In the genomic region with DNA sequence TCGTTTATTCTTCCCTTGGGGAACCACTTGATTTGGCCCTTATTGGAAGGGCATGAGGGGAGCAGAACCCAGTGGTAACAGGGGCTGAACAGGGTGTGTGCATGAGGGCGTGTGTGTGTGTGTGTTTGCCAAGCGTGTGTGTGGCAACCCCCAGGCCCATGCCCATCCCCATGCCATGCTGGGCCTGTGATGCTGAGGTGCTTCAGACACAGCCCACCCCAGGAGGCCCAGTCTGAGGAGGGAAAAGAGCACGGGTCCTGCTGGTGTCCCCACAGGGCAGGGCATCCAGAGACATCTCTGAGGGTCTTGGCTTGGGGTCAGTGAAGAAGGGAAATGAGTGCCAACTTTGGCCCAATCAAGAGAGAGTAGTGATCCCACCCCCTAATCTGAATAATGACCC, we compare ENCODE assay signal across 27 cellular contexts.
"Had no signal": no experiment of that assay in that cellular context is flagged by ENCODE, and none has a peak within 500 bp of the region (broad histone marks: within the 10 kb centered on the region; RNA-seq: fewer than 3 reads in every experiment).

No MANE protein-coding gene starts in this region.

- ATAC-seq: effector memory CD8-positive, alpha-beta T cell; heart right ventricle; left lobe of liver; naive thymus-derived CD4-positive, alpha-beta T cell; pancreas; right lobe of liver; stimulated activated naive CD8-positive, alpha-beta T cell treated with anti-CD3 and anti-CD28 coated beads, Interleukin-15, Interleukin-2, amounts not matched to agents 100 U/mL and 50 U/mL, for 24 hours had no signal

- H3K4me3 ChIP-seq: coronary artery, esophagus squamous epithelium, heart right ventricle, pancreas, right lobe of liver, testis, tibial artery had no signal

- H3K9me3 ChIP-seq: esophagus squamous epithelium, heart right ventricle, pancreas, right lobe of liver, testis, tibial artery had no signal

- H3K36me3 ChIP-seq: esophagus squamous epithelium, heart right ventricle, pancreas, right lobe of liver, tibial artery had no signal

- H3K4me1 Mint-ChIP-seq: immature natural killer cell; naive thymus-derived CD4-positive, alpha-beta T cell had no signal

- H3K36me3 Mint-ChIP-seq: immature natural killer cell, type B pancreatic cell had no signal

- H3K4me3 Mint-ChIP-seq: effector memory CD8-positive, alpha-beta T cell; immature natural killer cell; naive thymus-derived CD4-positive, alpha-beta T cell; type B pancreatic cell had no signal

- H3K9me3 Mint-ChIP-seq: immature natural killer cell had no signal

- DNase-seq: effector memory CD8-positive, alpha-beta T cell; erythroblast; esophagus squamous epithelium; foreskin melanocyte; glutamatergic neuron; heart right ventricle; hypothalamus; immature natural killer cell; mesendoderm; midbrain; naive thymus-derived CD4-positive, alpha-beta T cell; occipital lobe; pancreas; right lobe of liver; small intestine; stimulated activated CD4-positive, alpha-beta T cell treated with anti-CD3 and anti-CD28 coated beads, Interleukin-12 subunit alpha, Interleukin-12 subunit beta, amount 100 ng/mL, for 4 hours; stimulated activated CD4-positive, alpha-beta T cell treated with anti-CD3 and anti-CD28 coated beads, Interleukin-1b, Interleukin-23, amount 100 ng/mL, for 48 hours; stimulated activated CD4-positive, alpha-beta T cell treated with anti-CD3 and anti-CD28 coated beads, Interleukin-4, amount 100 ng/mL, for 1 hour; stimulated activated CD8-positive, alpha-beta memory T cell treated with anti-CD3 and anti-CD28 coated beads, Interleukin-4, amount 100 ng/mL, for 48 hours; stimulated activated naive CD8-positive, alpha-beta T cell treated with anti-CD3 and anti-CD28 coated beads, Interleukin-15, Interleukin-2, amounts not matched to agents 100 U/mL and 50 U/mL, for 24 hours; substantia nigra; testis; tibial artery had no signal

- H3K4me1 ChIP-seq: esophagus squamous epithelium, heart right ventricle, pancreas, right lobe of liver, tibial artery had no signal

- H3K27me3 ChIP-seq: esophagus squamous epithelium, heart right ventricle, pancreas, right lobe of liver, testis, tibial artery had no signal

- H3K27ac ChIP-seq: coronary artery, esophagus squamous epithelium, heart right ventricle, pancreas, right lobe of liver, testis, tibial artery had no signal

- H3K27ac Mint-ChIP-seq: effector memory CD8-positive, alpha-beta T cell; immature natural killer cell; naive thymus-derived CD4-positive, alpha-beta T cell; progenitor cell of endocrine pancreas; type B pancreatic cell had no signal
